In genomic region chr12:130668286-130669204, GRCh38 we compare ENCODE assay signal across 1 cellular context.
TF ChIP-seq lines count a peak whose summit lies in the region.

No MANE protein-coding gene starts in this region.

TF ChIP-seq in GM23338, 12 proteins besides CTCF, POLR2A, EP300 and RAD21 (continued from another document):
- TF ChIP-seq, protein P1, sequence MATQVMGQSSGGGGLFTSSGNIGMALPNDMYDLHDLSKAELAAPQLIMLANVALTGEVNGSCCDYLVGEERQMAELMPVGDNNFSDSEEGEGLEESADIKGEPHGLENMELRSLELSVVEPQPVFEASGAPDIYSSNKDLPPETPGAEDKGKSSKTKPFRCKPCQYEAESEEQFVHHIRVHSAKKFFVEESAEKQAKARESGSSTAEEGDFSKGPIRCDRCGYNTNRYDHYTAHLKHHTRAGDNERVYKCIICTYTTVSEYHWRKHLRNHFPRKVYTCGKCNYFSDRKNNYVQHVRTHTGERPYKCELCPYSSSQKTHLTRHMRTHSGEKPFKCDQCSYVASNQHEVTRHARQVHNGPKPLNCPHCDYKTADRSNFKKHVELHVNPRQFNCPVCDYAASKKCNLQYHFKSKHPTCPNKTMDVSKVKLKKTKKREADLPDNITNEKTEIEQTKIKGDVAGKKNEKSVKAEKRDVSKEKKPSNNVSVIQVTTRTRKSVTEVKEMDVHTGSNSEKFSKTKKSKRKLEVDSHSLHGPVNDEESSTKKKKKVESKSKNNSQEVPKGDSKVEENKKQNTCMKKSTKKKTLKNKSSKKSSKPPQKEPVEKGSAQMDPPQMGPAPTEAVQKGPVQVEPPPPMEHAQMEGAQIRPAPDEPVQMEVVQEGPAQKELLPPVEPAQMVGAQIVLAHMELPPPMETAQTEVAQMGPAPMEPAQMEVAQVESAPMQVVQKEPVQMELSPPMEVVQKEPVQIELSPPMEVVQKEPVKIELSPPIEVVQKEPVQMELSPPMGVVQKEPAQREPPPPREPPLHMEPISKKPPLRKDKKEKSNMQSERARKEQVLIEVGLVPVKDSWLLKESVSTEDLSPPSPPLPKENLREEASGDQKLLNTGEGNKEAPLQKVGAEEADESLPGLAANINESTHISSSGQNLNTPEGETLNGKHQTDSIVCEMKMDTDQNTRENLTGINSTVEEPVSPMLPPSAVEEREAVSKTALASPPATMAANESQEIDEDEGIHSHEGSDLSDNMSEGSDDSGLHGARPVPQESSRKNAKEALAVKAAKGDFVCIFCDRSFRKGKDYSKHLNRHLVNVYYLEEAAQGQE (IDR thresholded peaks at IDR 0.05; ENCODE audit: unreplicated experiment): no peak
- TF ChIP-seq EZH2 (IDR thresholded peaks at IDR 0.05; ENCODE audit: low read depth, unreplicated experiment): no peak
- TF ChIP-seq, protein P2, sequence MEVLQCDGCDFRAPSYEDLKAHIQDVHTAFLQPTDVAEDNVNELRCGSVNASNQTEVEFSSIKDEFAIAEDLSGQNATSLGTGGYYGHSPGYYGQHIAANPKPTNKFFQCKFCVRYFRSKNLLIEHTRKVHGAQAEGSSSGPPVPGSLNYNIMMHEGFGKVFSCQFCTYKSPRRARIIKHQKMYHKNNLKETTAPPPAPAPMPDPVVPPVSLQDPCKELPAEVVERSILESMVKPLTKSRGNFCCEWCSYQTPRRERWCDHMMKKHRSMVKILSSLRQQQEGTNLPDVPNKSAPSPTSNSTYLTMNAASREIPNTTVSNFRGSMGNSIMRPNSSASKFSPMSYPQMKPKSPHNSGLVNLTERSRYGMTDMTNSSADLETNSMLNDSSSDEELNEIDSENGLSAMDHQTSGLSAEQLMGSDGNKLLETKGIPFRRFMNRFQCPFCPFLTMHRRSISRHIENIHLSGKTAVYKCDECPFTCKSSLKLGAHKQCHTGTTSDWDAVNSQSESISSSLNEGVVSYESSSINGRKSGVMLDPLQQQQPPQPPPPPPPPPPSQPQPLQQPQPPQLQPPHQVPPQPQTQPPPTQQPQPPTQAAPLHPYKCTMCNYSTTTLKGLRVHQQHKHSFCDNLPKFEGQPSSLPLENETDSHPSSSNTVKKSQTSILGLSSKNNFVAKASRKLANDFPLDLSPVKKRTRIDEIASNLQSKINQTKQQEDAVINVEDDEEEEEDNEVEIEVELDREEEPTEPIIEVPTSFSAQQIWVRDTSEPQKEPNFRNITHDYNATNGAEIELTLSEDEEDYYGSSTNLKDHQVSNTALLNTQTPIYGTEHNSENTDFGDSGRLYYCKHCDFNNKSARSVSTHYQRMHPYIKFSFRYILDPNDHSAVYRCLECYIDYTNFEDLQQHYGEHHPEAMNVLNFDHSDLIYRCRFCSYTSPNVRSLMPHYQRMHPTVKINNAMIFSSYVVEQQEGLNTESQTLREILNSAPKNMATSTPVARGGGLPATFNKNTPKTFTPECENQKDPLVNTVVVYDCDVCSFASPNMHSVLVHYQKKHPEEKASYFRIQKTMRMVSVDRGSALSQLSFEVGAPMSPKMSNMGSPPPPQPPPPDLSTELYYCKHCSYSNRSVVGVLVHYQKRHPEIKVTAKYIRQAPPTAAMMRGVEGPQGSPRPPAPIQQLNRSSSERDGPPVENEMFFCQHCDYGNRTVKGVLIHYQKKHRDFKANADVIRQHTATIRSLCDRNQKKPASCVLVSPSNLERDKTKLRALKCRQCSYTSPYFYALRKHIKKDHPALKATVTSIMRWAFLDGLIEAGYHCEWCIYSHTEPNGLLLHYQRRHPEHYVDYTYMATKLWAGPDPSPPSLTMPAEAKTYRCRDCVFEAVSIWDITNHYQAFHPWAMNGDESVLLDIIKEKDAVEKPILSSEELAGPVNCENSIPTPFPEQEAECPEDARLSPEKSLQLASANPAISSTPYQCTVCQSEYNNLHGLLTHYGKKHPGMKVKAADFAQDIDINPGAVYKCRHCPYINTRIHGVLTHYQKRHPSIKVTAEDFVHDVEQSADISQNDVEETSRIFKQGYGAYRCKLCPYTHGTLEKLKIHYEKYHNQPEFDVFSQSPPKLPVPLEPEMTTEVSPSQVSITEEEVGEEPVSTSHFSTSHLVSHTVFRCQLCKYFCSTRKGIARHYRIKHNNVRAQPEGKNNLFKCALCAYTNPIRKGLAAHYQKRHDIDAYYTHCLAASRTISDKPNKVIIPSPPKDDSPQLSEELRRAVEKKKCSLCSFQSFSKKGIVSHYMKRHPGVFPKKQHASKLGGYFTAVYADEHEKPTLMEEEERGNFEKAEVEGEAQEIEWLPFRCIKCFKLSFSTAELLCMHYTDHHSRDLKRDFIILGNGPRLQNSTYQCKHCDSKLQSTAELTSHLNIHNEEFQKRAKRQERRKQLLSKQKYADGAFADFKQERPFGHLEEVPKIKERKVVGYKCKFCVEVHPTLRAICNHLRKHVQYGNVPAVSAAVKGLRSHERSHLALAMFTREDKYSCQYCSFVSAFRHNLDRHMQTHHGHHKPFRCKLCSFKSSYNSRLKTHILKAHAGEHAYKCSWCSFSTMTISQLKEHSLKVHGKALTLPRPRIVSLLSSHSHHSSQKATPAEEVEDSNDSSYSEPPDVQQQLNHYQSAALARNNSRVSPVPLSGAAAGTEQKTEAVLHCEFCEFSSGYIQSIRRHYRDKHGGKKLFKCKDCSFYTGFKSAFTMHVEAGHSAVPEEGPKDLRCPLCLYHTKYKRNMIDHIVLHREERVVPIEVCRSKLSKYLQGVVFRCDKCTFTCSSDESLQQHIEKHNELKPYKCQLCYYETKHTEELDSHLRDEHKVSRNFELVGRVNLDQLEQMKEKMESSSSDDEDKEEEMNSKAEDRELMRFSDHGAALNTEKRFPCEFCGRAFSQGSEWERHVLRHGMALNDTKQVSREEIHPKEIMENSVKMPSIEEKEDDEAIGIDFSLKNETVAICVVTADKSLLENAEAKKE (CRISPR knock-in tag; IDR thresholded peaks at IDR 0.05): no peak
- no peak for TF ChIP-seq CREB1 (CRISPR knock-in tag; IDR thresholded peaks at IDR 0.05; ENCODE audit: low read depth)
- TF ChIP-seq POLR2AphosphoS5 (IDR thresholded peaks at IDR 0.05; ENCODE audit: low read depth): no peak
- TF ChIP-seq NANOG (IDR thresholded peaks at IDR 0.05; ENCODE audit: borderline replicate concordance): no peak
